Comparison of ENCODE assay signal across 19 cellular contexts in genomic region chr14:53062856-53063255, GRCh38.
A peak's percentile ranks its signal among the peaks of the same experiment; 100 is the strongest.
DNase-seq lines count a peak whose midpoint lies in the region; ATAC-seq, FAIRE-seq and TF ChIP-seq lines count a peak whose summit lies in the region.
"Had no signal": no experiment of that assay in that cellular context is flagged by ENCODE, and none has a peak within 500 bp of the region (broad histone marks: within the 10 kb centered on the region; RNA-seq: fewer than 3 reads in every experiment).

No MANE protein-coding gene starts in this region.

- H2AFZ ChIP-seq in IMR-90 (replicated peaks; ENCODE audit: low read length, poor library complexity) = no peak overlapping the region
- no peak overlapping the region for H2AFZ ChIP-seq in Karpas-422 (ENCODE audit: low read length)

- no peak overlapping the region for H2BK15ac ChIP-seq in IMR-90 (ENCODE audit: low read depth, low read length)

- no peak overlapping the region for H3K56ac ChIP-seq in IMR-90 (ENCODE audit: extremely low read depth, insufficient read depth, low read length)

- no peak overlapping the region for H3K4me2 ChIP-seq in IMR-90 (ENCODE audit: low read depth, low read length)
- H3K4me2 ChIP-seq in Karpas-422 (ENCODE audit: low read depth, low read length, poor library complexity, severe bottlenecking) = no peak overlapping the region

- peaks cover 37% of the 10 kb centered on the region for H3K79me2 ChIP-seq in Karpas-422 (ENCODE audit: low read length)

- H3K9me3 ChIP-seq in IMR-90 (ENCODE audit: control insufficient read depth, insufficient read depth, low read length) (no peaks in the 10 kb centered on the region), small intestine (ENCODE audit: control insufficient read depth, low read depth) (no peaks in the 10 kb centered on the region), upper lobe of right lung (no peaks in the 10 kb centered on the region), Karpas-422 (ENCODE audit: low read length) (no peaks in the 10 kb centered on the region)
- H3K9me3 ChIP-seq: heart left ventricle, mucosa of descending colon had no signal

- dilution Hi-C loops in IMR-90 (cut with HindIII; ENCODE audit: low sequenced_read_pairs, unreplicated experiment) = no loop called here

- H3K4ac ChIP-seq in IMR-90 (ENCODE audit: low read depth, low read length) = no peak overlapping the region

- H4K8ac ChIP-seq in IMR-90 (ENCODE audit: low read depth in 2 of 2, low read length in 2 of 2) = no peak overlapping the region

- peak overlapping the region; percentile 78; the same call in 1 of the 2 replicates for H3K23ac ChIP-seq in IMR-90 (ENCODE audit: low read depth, low read length)

- no peaks in the 10 kb centered on the region for H3K27me3 ChIP-seq in IMR-90 (ENCODE audit: control insufficient read depth, insufficient read depth, low read length)
- H3K27me3 ChIP-seq in small intestine (ENCODE audit: control insufficient read depth in 2 of 2, insufficient read depth in 2 of 2, low read length in 2 of 2) = no peaks in the 10 kb centered on the region
- H3K27me3 ChIP-seq in upper lobe of right lung = no peaks in the 10 kb centered on the region
- no peaks in the 10 kb centered on the region for H3K27me3 ChIP-seq in Karpas-422 (ENCODE audit: low read length)
- H3K27me3 ChIP-seq: cardiac muscle cell, heart left ventricle had no signal

- H4K20me1 ChIP-seq in IMR-90 (ENCODE audit: insufficient read depth, low read length) = no peaks in the 10 kb centered on the region
- H4K20me1 ChIP-seq in Karpas-422 (ENCODE audit: insufficient read depth, low read depth, low read length) = no peaks in the 10 kb centered on the region

- H3K27ac ChIP-seq in IMR-90 (ENCODE audit: insufficient read depth, low read length) (no peak overlapping the region), small intestine (ENCODE audit: low read depth in 1 of 2, low read length in 1 of 2) (no peak overlapping the region), upper lobe of right lung (no peak overlapping the region), Karpas-422 (ENCODE audit: low read length) (no peak overlapping the region)
- H3K27ac ChIP-seq: cardiac muscle cell, heart left ventricle had no signal

- H3K4me1 ChIP-seq in IMR-90 (ENCODE audit: control insufficient read depth, insufficient read depth, low read length) (no peaks in the 10 kb centered on the region), small intestine (ENCODE audit: control insufficient read depth in 2 of 2, insufficient read depth in 1 of 2, low read depth in 1 of 2, low read length in 1 of 2) (no peaks in the 10 kb centered on the region), upper lobe of right lung (no peaks in the 10 kb centered on the region), Karpas-422 (ENCODE audit: low read length) (no peaks in the 10 kb centered on the region)
- H3K4me1 ChIP-seq: heart left ventricle had no signal

- POLR2A ChIA-PET in IMR-90 (lab: Charles Lee; ENCODE audit: unreplicated experiment) = interaction anchor here (1.0 kb wide), 1 partner anchor 112 kb away, joined by 3 read pairs; the partner anchor contains the start of gene FERMT2

- H3K9ac ChIP-seq in IMR-90 (ENCODE audit: low read depth, low read length) (no peak overlapping the region), Karpas-422 (ENCODE audit: low read length) (no peak overlapping the region)

- DNase-seq in IMR-90 = peak; percentile 70
- peak; percentile 56 for DNase-seq in cerebellar cortex (ENCODE audit: low spot score)
- peak; percentile 13 for DNase-seq in glomerular visceral epithelial cell (ENCODE audit: extremely low spot score)
- DNase-seq in small intestine = peak; percentile 31
- DNase-seq in upper lobe of right lung = no peak
- no peak for DNase-seq in Karpas-422
- DNase-seq: activated CD4-positive, alpha-beta T cell treated with anti-CD3 and anti-CD28 coated beads, Interleukin-2, amount 50 U/mL, for 1 hour; activated CD8-positive, alpha-beta memory T cell treated with anti-CD3 and anti-CD28 coated beads, Interleukin-2, amount 50 U/mL, for 48 hours; activated effector memory CD4-positive, alpha-beta T cell treated with Interleukin-2 at 50 U/mL for 16 hours; activated naive CD8-positive, alpha-beta T cell treated with anti-CD3 and anti-CD28 coated beads, Interleukin-2, amount 50 U/mL, for 24 hours; AML-193; DND-41; heart left ventricle; mucosa of descending colon; NCI-H1436 treated with DMSO at 0.1 percent for 48 hours; NCI-H2171 treated with DMSO at 0.1 percent for 48 hours had no signal

- no peak for TF ChIP-seq POLR2A in IMR-90 (IDR thresholded peaks at IDR 0.05; ENCODE audit: low read depth, low read length)

- no peaks in the 10 kb centered on the region for H3K9me2 ChIP-seq in Karpas-422 (replicated peaks; ENCODE audit: insufficient read depth, low read length)

- no peaks in the 10 kb centered on the region; the same call in 1 of the 2 replicates for H3K9me1 ChIP-seq in IMR-90 (ENCODE audit: insufficient read depth, low read length)

- H3K79me1 ChIP-seq in IMR-90 (ENCODE audit: low read depth in 1 of 2, low read length in 2 of 2) = no peaks in the 10 kb centered on the region

- no peak overlapping the region for H2BK20ac ChIP-seq in IMR-90 (ENCODE audit: low read depth, low read length)

- H2BK5ac ChIP-seq in IMR-90 (ENCODE audit: low read depth, low read length, poor library complexity, severe bottlenecking) = no peak overlapping the region

- in situ Hi-C loops in IMR-90 (cut with MboI; ENCODE audit: low sequenced_read_pairs) = no loop called here

- no peak overlapping the region for H3K14ac ChIP-seq in IMR-90 (replicated peaks; ENCODE audit: low read depth, low read length)

- no peak overlapping the region for H2AK5ac ChIP-seq in IMR-90 (ENCODE audit: low read depth, low read length)

- no peak for TF ChIP-seq RAD21 in IMR-90 (IDR thresholded peaks at IDR 0.05; ENCODE audit: low read length)

- H3K36me3 ChIP-seq in IMR-90 (ENCODE audit: control insufficient read depth, insufficient read depth, low read length) (peaks cover 2% of the 10 kb centered on the region; the same call in 1 of the 2 replicates), small intestine (ENCODE audit: control insufficient read depth in 2 of 2, insufficient read depth in 2 of 2, low read length in 2 of 2) (no peaks in the 10 kb centered on the region), upper lobe of right lung (peaks cover 6% of the 10 kb centered on the region), Karpas-422 (ENCODE audit: insufficient read depth, low read length) (peaks cover 38% of the 10 kb centered on the region; the same call in 1 of the 2 replicates)
- H3K36me3 ChIP-seq: cardiac muscle cell had no signal

- intact Hi-C loops in IMR-90 (cut with micrococcal nuclease) = loop anchor here (5.0 kb wide), 2 partner anchors 234 to 1284 kb away; no protein-coding TSS in a partner anchor
- intact Hi-C loops in upper lobe of right lung (cut with DNase I) = no loop called here

- no peak overlapping the region for H4K91ac ChIP-seq in IMR-90 (ENCODE audit: insufficient read depth, low read depth, low read length)

- H3K18ac ChIP-seq in IMR-90 (ENCODE audit: low read depth, low read length) = no peak overlapping the region

- no peak overlapping the region for H3K4me3 ChIP-seq in IMR-90 (ENCODE audit: insufficient read depth, low read depth, low read length)
- H3K4me3 ChIP-seq in small intestine (ENCODE audit: low read depth in 1 of 2, low read length in 2 of 2) = no peak overlapping the region
- no peak overlapping the region for H3K4me3 ChIP-seq in upper lobe of right lung
- no peak overlapping the region for H3K4me3 ChIP-seq in Karpas-422 (ENCODE audit: low read length)
- H3K4me3 ChIP-seq: cardiac muscle cell, heart left ventricle, mucosa of descending colon had no signal

- WGBS in IMR-90 (ENCODE audit: extremely low coverage in 2 of 2, insufficient read length in 1 of 2), 2 experiments = no CpG with 5 or more reads among the region's 8 CpGs
- 39 to 53% (median 48%) methylated on average over 8 of the region's 8 CpGs for WGBS in small intestine, 3 donors

- no peak overlapping the region for H2BK120ac ChIP-seq in IMR-90 (ENCODE audit: low read depth, low read length)

- ATAC-seq in IMR-90 (ENCODE audit: low read depth) (peak; percentile 35; the same call in 1 of the 2 replicates), GM21515 (IDR thresholded peaks at IDR 0.05; ENCODE audit: unreplicated experiment) (no peak), upper lobe of right lung (no peak), GM18517 (IDR thresholded peaks at IDR 0.05; ENCODE audit: unreplicated experiment) (no peak)
- ATAC-seq: activated naive CD8-positive, alpha-beta T cell treated with anti-CD3 and anti-CD28 coated beads, Interleukin-2, amount 50 U/mL, for 24 hours; heart left ventricle; mucosa of descending colon had no signal

- no peak for FAIRE-seq in small intestine (lab: Jason Lieb, UNC)

- no peak for TF ChIP-seq CTCF in IMR-90 (conservative IDR thresholded peaks at IDR 0.05; ENCODE audit: low read depth, low read length)
- TF ChIP-seq CTCF in upper lobe of right lung (IDR thresholded peaks at IDR 0.05) = no peak

- BruUV-seq in IMR-90 (replicated peaks; lab: Mats Ljungman, UMichigan) = no TSS peak

- H4K5ac ChIP-seq in IMR-90 (ENCODE audit: low read depth, low read length) = no peak overlapping the region

- CTCF ChIA-PET in IMR-90 (lab: Yijun Ruan, JAX) = no interaction called here

- H2AK9ac ChIP-seq in IMR-90 (replicated peaks; ENCODE audit: low read depth, low read length, poor library complexity) = no peak overlapping the region

TF ChIP-seq in IMR-90, 13 proteins besides CTCF, POLR2A, EP300 and RAD21 (continues in another document):
- no peak for TF ChIP-seq USF2 (IDR thresholded peaks at IDR 0.05; ENCODE audit: low read depth, low read length)
- no peak for TF ChIP-seq CHD1 (IDR thresholded peaks at IDR 0.05; ENCODE audit: low read depth, low read length)
- TF ChIP-seq MAZ (IDR thresholded peaks at IDR 0.05; ENCODE audit: borderline replicate concordance, low read depth, low read length) = no peak
- no peak for TF ChIP-seq BHLHE40 (IDR thresholded peaks at IDR 0.05; ENCODE audit: low read depth, low read length)
- TF ChIP-seq ELK1 (IDR thresholded peaks at IDR 0.05; ENCODE audit: borderline replicate concordance, low read depth, low read length) = no peak

Comparison
In these comparisons a context has a peak if more than half of its experiments do, and no peak if none do; other contexts are left out.
1. DNase-seq: peak in IMR-90 (single experiment), cerebellar cortex (single experiment), glomerular visceral epithelial cell (single experiment) and small intestine (single experiment); none in upper lobe of right lung (single experiment) and Karpas-422 (single experiment).